In genomic region chr4:145511913-145512522, GRCh38 we compare ENCODE assay signal across 19 cellular contexts. TPM values are rescaled to one million over a fixed set of nuclear protein-coding genes. Genes with fewer than 3 reads are reported as not detected.
DNase-seq lines count a peak whose midpoint lies in the region; ATAC-seq, FAIRE-seq and TF ChIP-seq lines count a peak whose summit lies in the region.
"Had no signal": no experiment of that assay in that cellular context is flagged by ENCODE, and none has a peak within 500 bp of the region (broad histone marks: within the 10 kb centered on the region; RNA-seq: fewer than 3 reads in every experiment).

No MANE protein-coding gene starts in this region.

- H3K27ac ChIP-seq in sigmoid colon (no peak overlapping the region), gastrocnemius medialis (no peak overlapping the region)
- H3K27ac ChIP-seq: C4-2B, heart right ventricle, ovary had no signal

- no peak for ATAC-seq in gastrocnemius medialis
- ATAC-seq: heart right ventricle; mucosa of descending colon; stimulated activated naive CD8-positive, alpha-beta T cell treated with anti-CD3 and anti-CD28 coated beads, Interleukin-15, Interleukin-2, amounts not matched to agents 100 U/mL and 50 U/mL, for 24 hours had no signal

- peaks cover 5% of the 10 kb centered on the region for H3K36me3 ChIP-seq in bronchial epithelial cell (ENCODE audit: control insufficient read depth, insufficient read depth, low read length)
- peaks cover 0 to 3% (median 0%) of the 10 kb centered on the region in 4 donors for H3K36me3 ChIP-seq in sigmoid colon
- H3K36me3 ChIP-seq in gastrocnemius medialis, result no peaks in the 10 kb centered on the region
- H3K36me3 ChIP-seq: ovary had no signal

- intact Hi-C loops in sigmoid colon (cut with DNase I) (no loop called here), gastrocnemius medialis (cut with DNase I; ENCODE audit: low total_unique reads) (no loop called here)

- TF ChIP-seq POLR2A in GM12891 (IDR thresholded peaks at IDR 0.05; ENCODE audit: low read depth, low read length) (no peak), sigmoid colon (IDR thresholded peaks at IDR 0.05) (no peak), gastrocnemius medialis (IDR thresholded peaks at IDR 0.05) (no peak)

- WGBS in sigmoid colon, 2 donors, result 88 to 89% methylated on average over 2 of the region's 2 CpGs

- H3K27me3 ChIP-seq in bronchial epithelial cell (ENCODE audit: control insufficient read depth, insufficient read depth, low read length) (no peaks in the 10 kb centered on the region), sigmoid colon (no peaks in the 10 kb centered on the region), gastrocnemius medialis (no peaks in the 10 kb centered on the region)
- H3K27me3 ChIP-seq: heart right ventricle, ovary had no signal

- DNase-seq in GM12891 (ENCODE audit: insufficient read length, low spot score) (no peak), NAMALWA (ENCODE audit: low spot score) (peak; percentile 60), bronchial epithelial cell (ENCODE audit: low read depth) (peak; percentile 32), iris pigment epithelial cell (ENCODE audit: low read depth) (peak; percentile 26), sigmoid colon (no peak), gastrocnemius medialis (no peak), activated gamma-delta T cell treated with Interleukin-2 at 50 U/mL for 16 hours (no peak)
- DNase-seq: activated CD4-positive, alpha-beta T cell treated with anti-CD3 and anti-CD28 coated beads for 48 hours; activated naive CD4-positive, alpha-beta T cell treated with anti-CD3 and anti-CD28 coated beads, Interleukin-2, amount 10 ng/mL, durations not matched to agents 7 days and 5 days; EL; heart right ventricle; kidney; mucosa of descending colon; NCI-H1930; NCI-H774; ovary; small intestine; stimulated activated naive CD8-positive, alpha-beta T cell treated with anti-CD3 and anti-CD28 coated beads, Interleukin-15, Interleukin-2, amounts not matched to agents 100 U/mL and 50 U/mL, for 24 hours had no signal

- peak; percentile 13 for FAIRE-seq in GM12891 (lab: Jason Lieb, UNC)
- FAIRE-seq in bronchial epithelial cell (lab: Jason Lieb, UNC), result no peak
- FAIRE-seq: kidney, small intestine had no signal

- TF ChIP-seq EP300 in sigmoid colon (IDR thresholded peaks at IDR 0.05), result no peak

- in situ Hi-C loops in gastrocnemius medialis (cut with MboI; ENCODE audit: low sequenced_read_pairs in 4 of 4), result no loop called here

- H3K9me3 ChIP-seq in sigmoid colon (peaks cover 0 to 8% (median 3%) of the 10 kb centered on the region in 4 donors), gastrocnemius medialis (peaks cover 0 to 6% (median 0%) of the 10 kb centered on the region in 3 donors)

- H3K4me1 ChIP-seq in sigmoid colon (peaks cover 0 to 18% (median 10%) of the 10 kb centered on the region in 4 donors), gastrocnemius medialis (peaks cover 23 to 28% of the 10 kb centered on the region in 2 donors)

- no peak overlapping the region for H3K4me3 ChIP-seq in bronchial epithelial cell (ENCODE audit: low read depth, low read length)
- H3K4me3 ChIP-seq in sigmoid colon, result no peak overlapping the region
- no peak overlapping the region for H3K4me3 ChIP-seq in gastrocnemius medialis
- H3K4me3 ChIP-seq: heart right ventricle, mucosa of descending colon, ovary had no signal

- TF ChIP-seq CTCF in bronchial epithelial cell (IDR thresholded peaks at IDR 0.05; ENCODE audit: insufficient read depth, low read length, severe bottlenecking) (no peak), sigmoid colon (IDR thresholded peaks at IDR 0.05) (no peak), gastrocnemius medialis (IDR thresholded peaks at IDR 0.05 in 4 of 5, conservative IDR thresholded peaks at IDR 0.05 in 1 of 5) (no peak)

TF ChIP-seq in GM12891, 5 proteins besides CTCF, POLR2A, EP300 and RAD21:
- TF ChIP-seq POU2F2 (IDR thresholded peaks at IDR 0.05; ENCODE audit: low read depth, low read length), result no peak
- no peak for TF ChIP-seq SPI1 (IDR thresholded peaks at IDR 0.05; ENCODE audit: low read depth, low read length)
- TF ChIP-seq TAF1 (IDR thresholded peaks at IDR 0.05; ENCODE audit: low read depth, low read length), result no peak
- TF ChIP-seq POLR2AphosphoS5 (IDR thresholded peaks at IDR 0.05; ENCODE audit: low read depth, low read length), result no peak
- TF ChIP-seq PAX5 (IDR thresholded peaks at IDR 0.05; ENCODE audit: insufficient read depth, low read length, severe bottlenecking), result no peak
TF ChIP-seq in GM12891: peak in this region for 0.

RNA-seq across cellular contexts. Expression of gene SMAD1, which starts 30.4 kb away (rescaled TPM):
- polyA plus RNA-seq in GM12891 (2012; ENCODE audit: low read depth, missing spikeins), result 12.4 TPM
- 11.1 and 16.6 TPM in 2 replicates for total RNA-seq in bronchial epithelial cell
- total RNA-seq in sigmoid colon, result 10 to 100 TPM; 25.8 to 45.7 (median 33.4) TPM
- 10 to 100 TPM; 13.8 to 14.7 (median 14.1) TPM for polyA plus RNA-seq in sigmoid colon
- total RNA-seq in gastrocnemius medialis, result 10 to 100 TPM; 19.9 to 33.9 (median 21.7) TPM

Comparison
In these comparisons a context has a peak if more than half of its experiments do, and no peak if none do; other contexts are left out.
1. DNase-seq: peak in NAMALWA (single experiment), bronchial epithelial cell (single experiment) and iris pigment epithelial cell (single experiment); none in GM12891 (single experiment), sigmoid colon (single experiment), gastrocnemius medialis (0 of 2) and activated gamma-delta T cell treated with Interleukin-2 at 50 U/mL for 16 hours (single experiment).